Comparison of ENCODE assay signal across 19 cellular contexts in genomic region chr2:19484736-19485135, GRCh38.
A peak's percentile ranks its signal among the peaks of the same experiment; 100 is the strongest.
DNase-seq lines count a peak whose midpoint lies in the region; ATAC-seq lines count a peak whose summit lies in the region.
"Had no signal": no experiment of that assay in that cellular context is flagged by ENCODE, and none has a peak within 500 bp of the region (broad histone marks: within the 10 kb centered on the region; RNA-seq: fewer than 3 reads in every experiment).

No MANE protein-coding gene starts in this region.

- DNase-seq in superior temporal gyrus (ENCODE audit: extremely low spot score) (no peak), occipital lobe (lab: John Stamatoyannopoulos, UW) (no peak)
- no peak for DNase-seq in activated naive CD4-positive, alpha-beta T cell treated with Interleukin-2 at 50 U/mL for 16 hours
- no peak for DNase-seq in stimulated activated CD4-positive, alpha-beta T cell treated with anti-CD3 and anti-CD28 coated beads, Interleukin-1b, Interleukin-23, amount 100 ng/mL, for 48 hours
- DNase-seq: activated CD4-positive, alpha-beta T cell treated with anti-CD3 and anti-CD28 coated beads, Interleukin-2, amount 50 U/mL, for 1 hour; activated T-cell treated with anti-CD3 and anti-CD28 coated beads for 4 hours; C1 segment of cervical spinal cord; colonic mucosa; DMS 273 treated with DMSO at 0.1 percent for 48 hours; GF-D8; NCI-H1694; NCI-H446; stimulated activated CD4-positive, alpha-beta T cell treated with anti-CD3 and anti-CD28 coated beads, Interleukin-12 subunit alpha, Interleukin-12 subunit beta, amount 100 ng/mL, for 4 hours; stimulated activated naive B cell treated with anti-CD40 and anti-IgM and Interleukin-4, amounts not matched to agents 10 μg/mL and 1 μg/mL and 100 μg/mL, for 72 hours; trophoblast cell had no signal

- ATAC-seq in GM18502 (IDR thresholded peaks at IDR 0.05; ENCODE audit: poor library complexity, unreplicated experiment) (peak; percentile 62), GM21367 (IDR thresholded peaks at IDR 0.05; ENCODE audit: unreplicated experiment) (peak; percentile 70), HG02759 (IDR thresholded peaks at IDR 0.05; ENCODE audit: unreplicated experiment) (peak; percentile 57), HG03378 (IDR thresholded peaks at IDR 0.05; ENCODE audit: unreplicated experiment) (peak; percentile 49)
- ATAC-seq: stimulated activated naive B cell treated with anti-CD40 and anti-IgM and Interleukin-4, amounts not matched to agents 10 μg/mL and 1 μg/mL and 100 μg/mL, for 72 hours had no signal
